1 cellular context compared by ENCODE assay signal in the genomic region with DNA sequence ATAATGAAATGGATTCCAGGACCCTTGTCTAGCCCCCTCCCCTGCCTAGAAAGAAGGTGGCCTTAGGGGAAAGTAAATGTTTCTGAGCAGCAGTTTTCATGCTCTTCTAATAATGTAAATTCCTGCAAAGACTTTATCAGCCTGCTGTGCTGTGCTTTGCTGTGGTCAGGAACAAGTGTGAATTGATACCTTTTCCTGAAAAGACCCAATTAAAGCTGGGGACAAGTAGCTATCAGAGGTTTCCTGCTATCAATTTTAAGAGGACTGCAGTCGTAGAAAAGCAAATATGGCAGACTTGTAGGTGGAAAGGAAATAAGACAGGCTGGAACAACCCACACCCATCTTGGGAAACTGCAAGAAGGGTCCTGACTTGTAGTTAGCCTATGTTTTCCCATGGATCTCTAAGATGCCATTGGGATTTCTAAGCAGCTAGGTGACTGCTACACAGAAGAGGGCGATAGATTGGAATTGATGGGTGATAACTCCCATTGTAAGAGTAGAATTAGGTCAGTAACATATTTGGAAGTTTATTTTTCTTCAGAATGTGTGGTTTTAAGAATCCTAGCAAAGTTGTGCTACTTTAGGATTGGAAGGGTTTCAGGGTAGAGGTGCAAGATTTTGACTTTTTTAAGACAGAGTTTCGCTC.
TF ChIP-seq lines count a peak whose summit lies in the region.

No MANE protein-coding gene starts in this region.

TF ChIP-seq in HEK293, 187 proteins besides CTCF, POLR2A, EP300 and RAD21 (continued from another document):
- TF ChIP-seq, protein P1, sequence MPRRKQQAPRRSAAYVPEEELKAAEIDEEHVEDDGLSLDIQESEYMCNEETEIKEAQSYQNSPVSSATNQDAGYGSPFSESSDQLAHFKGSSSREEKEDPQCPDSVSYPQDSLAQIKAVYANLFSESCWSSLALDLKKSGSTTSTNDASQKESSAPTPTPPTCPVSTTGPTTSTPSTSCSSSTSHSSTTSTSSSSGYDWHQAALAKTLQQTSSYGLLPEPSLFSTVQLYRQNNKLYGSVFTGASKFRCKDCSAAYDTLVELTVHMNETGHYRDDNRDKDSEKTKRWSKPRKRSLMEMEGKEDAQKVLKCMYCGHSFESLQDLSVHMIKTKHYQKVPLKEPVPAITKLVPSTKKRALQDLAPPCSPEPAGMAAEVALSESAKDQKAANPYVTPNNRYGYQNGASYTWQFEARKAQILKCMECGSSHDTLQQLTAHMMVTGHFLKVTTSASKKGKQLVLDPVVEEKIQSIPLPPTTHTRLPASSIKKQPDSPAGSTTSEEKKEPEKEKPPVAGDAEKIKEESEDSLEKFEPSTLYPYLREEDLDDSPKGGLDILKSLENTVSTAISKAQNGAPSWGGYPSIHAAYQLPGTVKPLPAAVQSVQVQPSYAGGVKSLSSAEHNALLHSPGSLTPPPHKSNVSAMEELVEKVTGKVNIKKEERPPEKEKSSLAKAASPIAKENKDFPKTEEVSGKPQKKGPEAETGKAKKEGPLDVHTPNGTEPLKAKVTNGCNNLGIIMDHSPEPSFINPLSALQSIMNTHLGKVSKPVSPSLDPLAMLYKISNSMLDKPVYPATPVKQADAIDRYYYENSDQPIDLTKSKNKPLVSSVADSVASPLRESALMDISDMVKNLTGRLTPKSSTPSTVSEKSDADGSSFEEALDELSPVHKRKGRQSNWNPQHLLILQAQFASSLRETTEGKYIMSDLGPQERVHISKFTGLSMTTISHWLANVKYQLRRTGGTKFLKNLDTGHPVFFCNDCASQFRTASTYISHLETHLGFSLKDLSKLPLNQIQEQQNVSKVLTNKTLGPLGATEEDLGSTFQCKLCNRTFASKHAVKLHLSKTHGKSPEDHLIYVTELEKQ (tag by site-specific recombination; IDR thresholded peaks at IDR 0.05; ENCODE audit: borderline replicate concordance) = no peak
- TF ChIP-seq FEZF1 (tag by site-specific recombination; IDR thresholded peaks at IDR 0.05) = peak; percentile 41; the same call in 1 of the 2 replicates
- TF ChIP-seq, protein P2, sequence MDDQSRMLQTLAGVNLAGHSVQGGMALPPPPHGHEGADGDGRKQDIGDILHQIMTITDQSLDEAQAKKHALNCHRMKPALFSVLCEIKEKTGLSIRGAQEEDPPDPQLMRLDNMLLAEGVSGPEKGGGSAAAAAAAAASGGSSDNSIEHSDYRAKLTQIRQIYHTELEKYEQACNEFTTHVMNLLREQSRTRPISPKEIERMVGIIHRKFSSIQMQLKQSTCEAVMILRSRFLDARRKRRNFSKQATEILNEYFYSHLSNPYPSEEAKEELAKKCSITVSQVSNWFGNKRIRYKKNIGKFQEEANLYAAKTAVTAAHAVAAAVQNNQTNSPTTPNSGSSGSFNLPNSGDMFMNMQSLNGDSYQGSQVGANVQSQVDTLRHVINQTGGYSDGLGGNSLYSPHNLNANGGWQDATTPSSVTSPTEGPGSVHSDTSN (CRISPR knock-in tag; IDR thresholded peaks at IDR 0.05) = no peak
- TF ChIP-seq, protein P3, sequence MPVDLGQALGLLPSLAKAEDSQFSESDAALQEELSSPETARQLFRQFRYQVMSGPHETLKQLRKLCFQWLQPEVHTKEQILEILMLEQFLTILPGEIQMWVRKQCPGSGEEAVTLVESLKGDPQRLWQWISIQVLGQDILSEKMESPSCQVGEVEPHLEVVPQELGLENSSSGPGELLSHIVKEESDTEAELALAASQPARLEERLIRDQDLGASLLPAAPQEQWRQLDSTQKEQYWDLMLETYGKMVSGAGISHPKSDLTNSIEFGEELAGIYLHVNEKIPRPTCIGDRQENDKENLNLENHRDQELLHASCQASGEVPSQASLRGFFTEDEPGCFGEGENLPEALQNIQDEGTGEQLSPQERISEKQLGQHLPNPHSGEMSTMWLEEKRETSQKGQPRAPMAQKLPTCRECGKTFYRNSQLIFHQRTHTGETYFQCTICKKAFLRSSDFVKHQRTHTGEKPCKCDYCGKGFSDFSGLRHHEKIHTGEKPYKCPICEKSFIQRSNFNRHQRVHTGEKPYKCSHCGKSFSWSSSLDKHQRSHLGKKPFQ (tag by site-specific recombination; IDR thresholded peaks at IDR 0.05) = peak; percentile 67; the same call in 1 of the 2 replicates
- TF ChIP-seq BCL6B (tag by site-specific recombination; IDR thresholded peaks at IDR 0.05) = no peak
- no peak for TF ChIP-seq ZBTB49 (tag by site-specific recombination; IDR thresholded peaks at IDR 0.05; ENCODE audit: low read depth)
- TF ChIP-seq, protein P4, sequence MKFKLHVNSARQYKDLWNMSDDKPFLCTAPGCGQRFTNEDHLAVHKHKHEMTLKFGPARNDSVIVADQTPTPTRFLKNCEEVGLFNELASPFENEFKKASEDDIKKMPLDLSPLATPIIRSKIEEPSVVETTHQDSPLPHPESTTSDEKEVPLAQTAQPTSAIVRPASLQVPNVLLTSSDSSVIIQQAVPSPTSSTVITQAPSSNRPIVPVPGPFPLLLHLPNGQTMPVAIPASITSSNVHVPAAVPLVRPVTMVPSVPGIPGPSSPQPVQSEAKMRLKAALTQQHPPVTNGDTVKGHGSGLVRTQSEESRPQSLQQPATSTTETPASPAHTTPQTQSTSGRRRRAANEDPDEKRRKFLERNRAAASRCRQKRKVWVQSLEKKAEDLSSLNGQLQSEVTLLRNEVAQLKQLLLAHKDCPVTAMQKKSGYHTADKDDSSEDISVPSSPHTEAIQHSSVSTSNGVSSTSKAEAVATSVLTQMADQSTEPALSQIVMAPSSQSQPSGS (tag by site-specific recombination; IDR thresholded peaks at IDR 0.05; ENCODE audit: low read depth) = no peak
- TF ChIP-seq, protein P5, sequence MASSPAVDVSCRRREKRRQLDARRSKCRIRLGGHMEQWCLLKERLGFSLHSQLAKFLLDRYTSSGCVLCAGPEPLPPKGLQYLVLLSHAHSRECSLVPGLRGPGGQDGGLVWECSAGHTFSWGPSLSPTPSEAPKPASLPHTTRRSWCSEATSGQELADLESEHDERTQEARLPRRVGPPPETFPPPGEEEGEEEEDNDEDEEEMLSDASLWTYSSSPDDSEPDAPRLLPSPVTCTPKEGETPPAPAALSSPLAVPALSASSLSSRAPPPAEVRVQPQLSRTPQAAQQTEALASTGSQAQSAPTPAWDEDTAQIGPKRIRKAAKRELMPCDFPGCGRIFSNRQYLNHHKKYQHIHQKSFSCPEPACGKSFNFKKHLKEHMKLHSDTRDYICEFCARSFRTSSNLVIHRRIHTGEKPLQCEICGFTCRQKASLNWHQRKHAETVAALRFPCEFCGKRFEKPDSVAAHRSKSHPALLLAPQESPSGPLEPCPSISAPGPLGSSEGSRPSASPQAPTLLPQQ (tag by site-specific recombination; IDR thresholded peaks at IDR 0.05) = no peak
- no peak for TF ChIP-seq KLF17 (tag by site-specific recombination; IDR thresholded peaks at IDR 0.05)
- no peak for TF ChIP-seq ZNF416 (tag by site-specific recombination; IDR thresholded peaks at IDR 0.05)
TF ChIP-seq in HEK293: peak in this region for 3.
